ENCODE assay signal across 8 cellular contexts in the genomic region with DNA sequence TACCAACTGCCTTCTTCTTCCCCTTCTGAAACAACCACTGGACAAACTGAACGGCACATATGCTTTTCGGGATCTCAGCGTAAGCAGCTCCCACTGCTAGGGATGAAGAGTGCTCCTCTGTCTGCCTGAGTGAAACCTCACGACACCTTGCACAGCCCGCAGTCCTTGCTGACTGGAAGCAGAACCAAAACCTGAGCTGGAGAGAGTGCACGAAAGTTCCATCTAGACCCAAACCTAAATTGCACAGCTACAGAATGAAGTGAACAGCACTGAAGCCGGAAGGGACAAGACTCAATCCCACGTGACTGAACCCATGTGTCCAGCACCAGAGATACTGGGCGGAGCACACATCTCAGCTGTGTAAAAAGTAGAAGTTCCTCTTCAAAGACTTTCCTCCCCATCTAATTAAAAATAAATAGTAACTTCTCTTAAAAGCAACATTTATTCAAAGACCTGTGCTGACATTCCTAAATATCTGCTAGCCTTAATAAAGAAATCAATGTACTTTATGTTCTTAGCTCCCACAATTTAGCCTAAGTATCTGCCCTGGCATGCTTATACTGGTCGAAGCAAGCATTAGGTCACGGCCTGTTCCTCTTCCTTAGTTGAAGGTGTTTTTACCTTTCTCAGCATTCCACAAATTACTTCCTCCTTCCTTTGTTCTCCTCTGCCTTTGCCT.
DNase-seq lines count a peak whose midpoint lies in the region; ATAC-seq, FAIRE-seq and TF ChIP-seq lines count a peak whose summit lies in the region.
"Not testable (repeated sequence)": the region's sequence is repeated elsewhere in the genome, so short reads cannot be mapped to it uniquely, and the experiment has no call there.

No MANE protein-coding gene starts in this region.

- H3K4me1 Mint-ChIP-seq in IgD-negative memory B cell = peaks cover 58 to 69% (median 65%) of the 10 kb centered on the region in 3 donors
- peaks cover 97% of the 10 kb centered on the region for H3K4me1 Mint-ChIP-seq in activated CD4-positive, alpha-beta memory T cell treated with anti-CD3 and anti-CD28 coated beads for 36 hours (ENCODE audit: low read depth)

- peak overlapping the region in 2 of 3 donors; percentile 47 to 59 for H3K27ac Mint-ChIP-seq in IgD-negative memory B cell
- H3K27ac Mint-ChIP-seq in activated CD4-positive, alpha-beta memory T cell treated with anti-CD3 and anti-CD28 coated beads for 36 hours = peak overlapping the region; percentile 88

- H3K27me3 ChIP-seq in subcutaneous abdominal adipose tissue (ENCODE audit: control insufficient read depth in 5 of 5, insufficient read depth in 4 of 5, low read length in 5 of 5) = not testable (repeated sequence)

- H3K27ac ChIP-seq in subcutaneous abdominal adipose tissue (ENCODE audit: low read depth, low read length) = peak overlapping the region; percentile 5

- intact Hi-C loops in activated CD4-positive, alpha-beta memory T cell treated with anti-CD3 and anti-CD28 coated beads for 36 hours (cut with micrococcal nuclease) = loop anchor here (2.0 kb wide), 1 partner anchor 46 kb away; no protein-coding TSS in a partner anchor

- H3K27me3 Mint-ChIP-seq in IgD-negative memory B cell; activated CD4-positive, alpha-beta memory T cell treated with anti-CD3 and anti-CD28 coated beads for 36 hours: not testable (repeated sequence)

- peaks cover 2 to 60% (median 45%) of the 10 kb centered on the region in 5 donors for H3K4me1 ChIP-seq in subcutaneous abdominal adipose tissue (ENCODE audit: control insufficient read depth in 5 of 5, insufficient read depth in 5 of 5, low read length in 5 of 5)

- H3K4me3 ChIP-seq in subcutaneous abdominal adipose tissue (ENCODE audit: low read depth in 1 of 5, low read length in 5 of 5) = peak overlapping the region in 1 of 5 donors; percentile 6

- FAIRE-seq in GM12892 (lab: Jason Lieb, UNC) = peak; percentile 95

- peak; percentile 58 for DNase-seq in GM12892 (ENCODE audit: insufficient read length)
- peak; percentile 65 for DNase-seq in activated CD4-positive, alpha-beta memory T cell treated with anti-CD3 and anti-CD28 coated beads for 36 hours
- peak; percentile 60 for DNase-seq in epidermal melanocyte (ENCODE audit: insufficient read length, low spot score)
- peak; percentile 26 for DNase-seq in midbrain (lab: John Stamatoyannopoulos, UW)

- peak overlapping the region; percentile 1 to 82 (median 32) for H3K4me3 Mint-ChIP-seq in IgD-negative memory B cell
- peak overlapping the region; percentile 9 for H3K4me3 Mint-ChIP-seq in activated CD4-positive, alpha-beta memory T cell treated with anti-CD3 and anti-CD28 coated beads for 36 hours

- H3K9ac ChIP-seq in subcutaneous abdominal adipose tissue (ENCODE audit: low read length in 5 of 5) = not testable (repeated sequence)

- peak; percentile 49 for ATAC-seq in GM21360 (IDR thresholded peaks at IDR 0.05; ENCODE audit: unreplicated experiment)
- ATAC-seq in HG02943 (IDR thresholded peaks at IDR 0.05; ENCODE audit: low read depth, unreplicated experiment) = peak; percentile 40

- peak; percentile 58; the same call in 1 of the 2 replicates for TF ChIP-seq POLR2A in GM12892 (IDR thresholded peaks at IDR 0.05; ENCODE audit: low read depth, low read length)

- not testable (repeated sequence) for H3K9me3 Mint-ChIP-seq in IgD-negative memory B cell; activated CD4-positive, alpha-beta memory T cell treated with anti-CD3 and anti-CD28 coated beads for 36 hours

- H3K36me3 ChIP-seq in subcutaneous abdominal adipose tissue (ENCODE audit: control insufficient read depth in 5 of 5, insufficient read depth in 5 of 5, low read length in 5 of 5) = not testable (repeated sequence)

- H3K36me3 Mint-ChIP-seq in IgD-negative memory B cell = not testable (repeated sequence)
- H3K36me3 Mint-ChIP-seq in activated CD4-positive, alpha-beta memory T cell treated with anti-CD3 and anti-CD28 coated beads for 36 hours = peaks cover 14% of the 10 kb centered on the region

- CTCF ChIA-PET in activated CD4-positive, alpha-beta memory T cell treated with anti-CD3 and anti-CD28 coated beads for 36 hours (lab: Charles Lee) = interaction anchor here (0.8 to 2.0 kb wide), 2 partner anchors 12 kb away, joined by 4 to 9 read pairs; no protein-coding TSS in a partner anchor

- H3K9me3 ChIP-seq in subcutaneous abdominal adipose tissue (ENCODE audit: control insufficient read depth in 5 of 5, low read length in 5 of 5) = not testable (repeated sequence)

- POLR2A ChIA-PET in activated CD4-positive, alpha-beta memory T cell treated with anti-CD3 and anti-CD28 coated beads for 36 hours (lab: Charles Lee) = interaction anchor here (0.6 to 2.4 kb wide), 3 partner anchors 12 to 145 kb away, joined by 3 to 20 read pairs (median 3); no protein-coding TSS in a partner anchor
